24 cellular contexts compared by ENCODE assay signal in the genomic region with DNA sequence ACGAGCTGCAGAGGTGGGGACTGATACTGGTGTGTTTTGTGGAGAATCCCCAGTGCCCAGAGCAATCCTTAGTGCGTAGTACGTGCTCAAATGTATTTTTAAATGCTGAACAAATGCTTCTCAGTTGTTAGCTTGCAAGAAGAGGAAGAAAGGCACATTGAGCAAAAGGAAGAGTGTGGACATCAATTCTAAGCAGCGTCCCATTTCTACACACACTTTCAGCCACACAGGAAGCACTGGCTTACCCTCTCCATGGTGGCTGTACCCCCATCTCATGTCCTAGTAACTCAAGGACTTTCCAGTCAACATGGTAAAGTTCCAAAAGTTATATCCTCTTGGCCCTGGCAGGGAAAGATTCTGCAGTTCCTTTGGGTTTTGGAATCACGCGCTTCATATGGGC.
"Had no signal": no experiment of that assay in that cellular context is flagged by ENCODE, and none has a peak within 500 bp of the region (broad histone marks: within the 10 kb centered on the region; RNA-seq: fewer than 3 reads in every experiment).

No MANE protein-coding gene starts in this region.

- H3K27ac Mint-ChIP-seq: activated B cell treated with CpG ODN at 0.5 μM for 24 hours; activated CD8-positive, alpha-beta T cell treated with anti-CD3 and anti-CD28 coated beads for 36 hours; activated T-helper 17 cell treated with anti-CD3 and anti-CD28 coated beads, Interleukin-2, amount 50 U/mL, for 72 hours; memory B cell; naive thymus-derived CD4-positive, alpha-beta T cell; stimulated activated effector memory CD8-positive, alpha-beta T cell treated with anti-CD3 and anti-CD28 coated beads, Interleukin-12 subunit alpha, Interleukin-12 subunit beta, amount 100 ng/mL, for 72 hours; stimulated activated naive CD8-positive, alpha-beta T cell treated with anti-CD3 and anti-CD28 coated beads, Interleukin-15, Interleukin-2, amounts not matched to agents 100 ng/mL and 50 ng/mL, for 24 hours had no signal

- H3K36me3 Mint-ChIP-seq: memory B cell; naive thymus-derived CD4-positive, alpha-beta T cell; stimulated activated effector memory CD8-positive, alpha-beta T cell treated with anti-CD3 and anti-CD28 coated beads, Interleukin-12 subunit alpha, Interleukin-12 subunit beta, amount 100 ng/mL, for 72 hours had no signal

- ATAC-seq: activated CD8-positive, alpha-beta T cell treated with anti-CD3 and anti-CD28 coated beads for 36 hours; activated T-cell treated with anti-CD3 and anti-CD28 coated beads, Interleukin-2, amount 50 U/mL, for 4 hours; activated T-helper 17 cell treated with anti-CD3 and anti-CD28 coated beads, Interleukin-2, amount 50 U/mL, for 72 hours; gastroesophageal sphincter; left cardiac atrium; naive thymus-derived CD4-positive, alpha-beta T cell; pancreas; psoas muscle; stimulated activated effector memory CD8-positive, alpha-beta T cell treated with anti-CD3 and anti-CD28 coated beads, Interleukin-12 subunit alpha, Interleukin-12 subunit beta, amount 100 ng/mL, for 72 hours had no signal

- H3K4me3 Mint-ChIP-seq: activated B cell treated with CpG ODN at 0.5 μM for 24 hours; activated CD8-positive, alpha-beta T cell treated with anti-CD3 and anti-CD28 coated beads for 36 hours; activated T-cell treated with anti-CD3 and anti-CD28 coated beads, Interleukin-2, amount 50 U/mL, for 4 hours; activated T-helper 17 cell treated with anti-CD3 and anti-CD28 coated beads, Interleukin-2, amount 50 U/mL, for 72 hours; memory B cell; stimulated activated effector memory CD8-positive, alpha-beta T cell treated with anti-CD3 and anti-CD28 coated beads, Interleukin-12 subunit alpha, Interleukin-12 subunit beta, amount 100 ng/mL, for 72 hours; stimulated activated naive CD8-positive, alpha-beta T cell treated with anti-CD3 and anti-CD28 coated beads, Interleukin-15, Interleukin-2, amounts not matched to agents 100 ng/mL and 50 ng/mL, for 24 hours had no signal

- H3K9me3 Mint-ChIP-seq: activated B cell treated with CpG ODN at 0.5 μM for 24 hours; activated CD8-positive, alpha-beta T cell treated with anti-CD3 and anti-CD28 coated beads for 36 hours; activated T-cell treated with anti-CD3 and anti-CD28 coated beads, Interleukin-2, amount 50 U/mL, for 4 hours; activated T-helper 17 cell treated with anti-CD3 and anti-CD28 coated beads, Interleukin-2, amount 50 U/mL, for 72 hours; naive thymus-derived CD4-positive, alpha-beta T cell; stimulated activated effector memory CD8-positive, alpha-beta T cell treated with anti-CD3 and anti-CD28 coated beads, Interleukin-12 subunit alpha, Interleukin-12 subunit beta, amount 100 ng/mL, for 72 hours; stimulated activated naive CD8-positive, alpha-beta T cell treated with anti-CD3 and anti-CD28 coated beads, Interleukin-15, Interleukin-2, amounts not matched to agents 100 ng/mL and 50 ng/mL, for 24 hours had no signal

- H3K4me1 Mint-ChIP-seq: activated T-helper 17 cell treated with anti-CD3 and anti-CD28 coated beads, Interleukin-2, amount 50 U/mL, for 72 hours; memory B cell; stimulated activated effector memory CD8-positive, alpha-beta T cell treated with anti-CD3 and anti-CD28 coated beads, Interleukin-12 subunit alpha, Interleukin-12 subunit beta, amount 100 ng/mL, for 72 hours had no signal

- DNase-seq: activated B cell treated with CpG ODN at 0.5 μM for 24 hours; activated CD4-positive, alpha-beta T cell treated with anti-CD3 and anti-CD28 coated beads, Interleukin-2, amount 50 U/mL, for 1 hour; activated CD8-positive, alpha-beta T cell treated with anti-CD3 and anti-CD28 coated beads for 36 hours; activated gamma-delta T cell treated with Interleukin-2 at 50 U/mL for 16 hours; activated naive CD4-positive, alpha-beta T cell treated with anti-CD3 and anti-CD28 coated beads, Interleukin-2, amount 50 U/mL, for 16 hours; activated T-cell treated with anti-CD3 and anti-CD28 coated beads, Interleukin-2, amount 50 U/mL, for 4 hours; amniotic stem cell; brain microvascular endothelial cell; cortex of kidney; left cardiac atrium; midbrain; naive thymus-derived CD4-positive, alpha-beta T cell; nucleus accumbens; pancreas; psoas muscle; sigmoid colon; small intestine; stimulated activated CD4-positive, alpha-beta T cell treated with anti-CD3 and anti-CD28 coated beads, Interleukin-4, amount 100 ng/mL, for 24 hours; trophoblast cell had no signal
